8 cellular contexts compared by ENCODE assay signal in genomic region chr12:57173089-57173488, GRCh38. TPM values are rescaled to one million over a fixed set of nuclear protein-coding genes. Genes with fewer than 3 reads are reported as not detected.
DNase-seq lines count a peak whose midpoint lies in the region; ATAC-seq and TF ChIP-seq lines count a peak whose summit lies in the region.

No MANE protein-coding gene starts in this region.

- no peak overlapping the region for H3K4me3 Mint-ChIP-seq in CD4-positive, alpha-beta T cell
- no peak overlapping the region for H3K4me3 Mint-ChIP-seq in activated T-helper 1 cell treated with anti-CD3 and anti-CD28 coated beads, Interleukin-12 subunit alpha, Interleukin-12 subunit beta, Interleukin-2, Interleukin-4 antibody, amounts not matched to agents 30 ng/mL and 10 ng/mL and 1 ng/mL, durations not matched to agents 14 hours and 24 hours and 36 hours

- peaks cover 12 to 70% (median 34%) of the 10 kb centered on the region in 4 donors for H3K36me3 ChIP-seq in upper lobe of left lung

- no peaks in the 10 kb centered on the region for H3K9me3 Mint-ChIP-seq in CD4-positive, alpha-beta T cell
- H3K9me3 Mint-ChIP-seq in activated T-helper 1 cell treated with anti-CD3 and anti-CD28 coated beads, Interleukin-12 subunit alpha, Interleukin-12 subunit beta, Interleukin-2, Interleukin-4 antibody, amounts not matched to agents 30 ng/mL and 10 ng/mL and 1 ng/mL, durations not matched to agents 14 hours and 24 hours and 36 hours = no peaks in the 10 kb centered on the region

- no peaks in the 10 kb centered on the region for H3K4me1 ChIP-seq in upper lobe of left lung

- DNase-seq in CD4-positive, alpha-beta T cell = peak in 2 of 10 experiments; percentile 9 to 15
- DNase-seq in HT-29 (ENCODE audit: low spot score) (peak; percentile 42), iPS DF 4.7 (ENCODE audit: extremely low read depth, low spot score) (peak; percentile 36), upper lobe of left lung (no peak), hippocampal formation (lab: John Stamatoyannopoulos, UW) (no peak), NCI-H1436 treated with DMSO at 0.1 percent for 48 hours (lab: John Stamatoyannopoulos, UW) (no peak)
- DNase-seq in activated T-helper 1 cell treated with anti-CD3 and anti-CD28 coated beads, Interleukin-12 subunit alpha, Interleukin-12 subunit beta, Interleukin-2, Interleukin-4 antibody, amounts not matched to agents 30 ng/mL and 10 ng/mL and 1 ng/mL, durations not matched to agents 14 hours and 24 hours and 36 hours (ENCODE audit: low spot score) = no peak

- H3K27ac ChIP-seq in CD4-positive, alpha-beta T cell (ENCODE audit: low read depth, low read length) = no peak overlapping the region
- no peak overlapping the region for H3K27ac ChIP-seq in upper lobe of left lung

- no peak for ATAC-seq in CD4-positive, alpha-beta T cell (ENCODE audit: poor library complexity)
- ATAC-seq in upper lobe of left lung (ENCODE audit: low FRiP score in 2 of 2) = peak in 1 of 2 donors; percentile 23
- no peak for ATAC-seq in HG03097 (IDR thresholded peaks at IDR 0.05; ENCODE audit: low FRiP score, unreplicated experiment)

- 66 to 84% methylated on average over 5 to 11 of the region's 11 CpGs for whole genome bisulfite sequencing in upper lobe of left lung, 2 donors

- no peaks in the 10 kb centered on the region for H3K36me3 Mint-ChIP-seq in CD4-positive, alpha-beta T cell (ENCODE audit: low read depth)
- no peaks in the 10 kb centered on the region for H3K36me3 Mint-ChIP-seq in activated T-helper 1 cell treated with anti-CD3 and anti-CD28 coated beads, Interleukin-12 subunit alpha, Interleukin-12 subunit beta, Interleukin-2, Interleukin-4 antibody, amounts not matched to agents 30 ng/mL and 10 ng/mL and 1 ng/mL, durations not matched to agents 14 hours and 24 hours and 36 hours (ENCODE audit: low read depth)

- peak; percentile 54 for TF ChIP-seq CTCF in CD4-positive, alpha-beta T cell (IDR thresholded peaks at IDR 0.05)
- peak; percentile 25 to 58 (median 46) for TF ChIP-seq CTCF in upper lobe of left lung (IDR thresholded peaks at IDR 0.05)

- no peaks in the 10 kb centered on the region for H3K27me3 Mint-ChIP-seq in CD4-positive, alpha-beta T cell
- peaks cover 6% of the 10 kb centered on the region for H3K27me3 Mint-ChIP-seq in activated T-helper 1 cell treated with anti-CD3 and anti-CD28 coated beads, Interleukin-12 subunit alpha, Interleukin-12 subunit beta, Interleukin-2, Interleukin-4 antibody, amounts not matched to agents 30 ng/mL and 10 ng/mL and 1 ng/mL, durations not matched to agents 14 hours and 24 hours and 36 hours (ENCODE audit: insufficient read depth)

- no peak for TF ChIP-seq POLR2A in upper lobe of left lung (IDR thresholded peaks at IDR 0.05)

- H3K9me3 ChIP-seq in CD4-positive, alpha-beta T cell (ENCODE audit: control insufficient read depth, low read length) = no peaks in the 10 kb centered on the region
- no peaks in the 10 kb centered on the region for H3K9me3 ChIP-seq in upper lobe of left lung

- no peaks in the 10 kb centered on the region for H3K27me3 ChIP-seq in CD4-positive, alpha-beta T cell (ENCODE audit: control insufficient read depth, insufficient read depth, low read length)
- no peaks in the 10 kb centered on the region for H3K27me3 ChIP-seq in upper lobe of left lung

- TF ChIP-seq EP300 in upper lobe of left lung (IDR thresholded peaks at IDR 0.05) = no peak

- no peaks in the 10 kb centered on the region for H3K4me1 Mint-ChIP-seq in CD4-positive, alpha-beta T cell (ENCODE audit: low read depth)
- no peaks in the 10 kb centered on the region for H3K4me1 Mint-ChIP-seq in activated T-helper 1 cell treated with anti-CD3 and anti-CD28 coated beads, Interleukin-12 subunit alpha, Interleukin-12 subunit beta, Interleukin-2, Interleukin-4 antibody, amounts not matched to agents 30 ng/mL and 10 ng/mL and 1 ng/mL, durations not matched to agents 14 hours and 24 hours and 36 hours (ENCODE audit: low read depth)

- intact Hi-C loops in CD4-positive, alpha-beta T cell (cut with DNase I, micrococcal nuclease) = loop anchor here (1.0 to 2.0 kb wide), 2 partner anchors 48 to 49 kb away; no protein-coding TSS in a partner anchor
- intact Hi-C loops in activated T-helper 1 cell treated with anti-CD3 and anti-CD28 coated beads, Interleukin-12 subunit alpha, Interleukin-12 subunit beta, Interleukin-2, Interleukin-4 antibody, amounts not matched to agents 30 ng/mL and 10 ng/mL and 1 ng/mL, durations not matched to agents 14 hours and 24 hours and 36 hours (cut with micrococcal nuclease) = loop anchor here (2.0 kb wide), 1 partner anchor 48 kb away; no protein-coding TSS in a partner anchor

- no peak overlapping the region for H3K4me3 ChIP-seq in upper lobe of left lung

- POLR2A ChIA-PET in CD4-positive, alpha-beta T cell (lab: Charles Lee) = no interaction called here

- CTCF ChIA-PET in CD4-positive, alpha-beta T cell (lab: Charles Lee) = interaction anchor here (1.0 to 2.0 kb wide), 4 partner anchors 10 to 103 kb away, joined by 4 to 9 read pairs (median 4); no protein-coding TSS in a partner anchor

- H3K27ac Mint-ChIP-seq in CD4-positive, alpha-beta T cell = no peak overlapping the region
- peak overlapping the region; percentile 26 for H3K27ac Mint-ChIP-seq in activated T-helper 1 cell treated with anti-CD3 and anti-CD28 coated beads, Interleukin-12 subunit alpha, Interleukin-12 subunit beta, Interleukin-2, Interleukin-4 antibody, amounts not matched to agents 30 ng/mL and 10 ng/mL and 1 ng/mL, durations not matched to agents 14 hours and 24 hours and 36 hours

RNA-seq across cellular contexts. Expression of gene LRP1-AS, which starts 25.7 kb away (rescaled TPM):
- total RNA-seq in CD4-positive, alpha-beta T cell = not detected
- not detected in 2 replicates for total RNA-seq in HT-29 (2014; rRNA removed; shearing (Covaris generic))
- total RNA-seq in activated T-helper 1 cell treated with anti-CD3 and anti-CD28 coated beads, Interleukin-12 subunit alpha, Interleukin-12 subunit beta, Interleukin-2, Interleukin-4 antibody, amounts not matched to agents 30 ng/mL and 10 ng/mL and 1 ng/mL, durations not matched to agents 14 hours and 24 hours and 36 hours = not detected in 2 replicates
- total RNA-seq in upper lobe of left lung = not detected

RNA-seq across cellular contexts. Expression of gene NXPH4, which starts 43.5 kb away (rescaled TPM):
- total RNA-seq in CD4-positive, alpha-beta T cell = not detected
- total RNA-seq in HT-29 (2014; rRNA removed; shearing (Covaris generic)) = 0.97 and 2.8 TPM in 2 replicates
- 0.36 and 0.49 TPM in 2 replicates for total RNA-seq in activated T-helper 1 cell treated with anti-CD3 and anti-CD28 coated beads, Interleukin-12 subunit alpha, Interleukin-12 subunit beta, Interleukin-2, Interleukin-4 antibody, amounts not matched to agents 30 ng/mL and 10 ng/mL and 1 ng/mL, durations not matched to agents 14 hours and 24 hours and 36 hours
- total RNA-seq in upper lobe of left lung = under 1 TPM in 3 of 6 donors, not detected in 3; 0.20 to 0.94 (median 0.22) TPM

RNA-seq across cellular contexts. Expression of gene LRP1, which starts 44.8 kb away (rescaled TPM):
- total RNA-seq in CD4-positive, alpha-beta T cell = 1 to 10 TPM; 6.6 to 8.5 TPM
- 22.8 and 25.2 TPM in 2 replicates for total RNA-seq in HT-29 (2014; rRNA removed; shearing (Covaris generic))
- 0.26 and 0.73 TPM in 2 replicates for total RNA-seq in activated T-helper 1 cell treated with anti-CD3 and anti-CD28 coated beads, Interleukin-12 subunit alpha, Interleukin-12 subunit beta, Interleukin-2, Interleukin-4 antibody, amounts not matched to agents 30 ng/mL and 10 ng/mL and 1 ng/mL, durations not matched to agents 14 hours and 24 hours and 36 hours
- total RNA-seq in upper lobe of left lung = 100 to 1,000 TPM; 137 to 504 (median 308) TPM

RNA-seq across cellular contexts. Expression of gene SHMT2, which starts 56.4 kb away (rescaled TPM):
- total RNA-seq in CD4-positive, alpha-beta T cell = 10 to 100 TPM; 21.3 to 22.2 TPM
- total RNA-seq in HT-29 (2014; rRNA removed; shearing (Covaris generic)) = 295 and 298 TPM in 2 replicates
- total RNA-seq in activated T-helper 1 cell treated with anti-CD3 and anti-CD28 coated beads, Interleukin-12 subunit alpha, Interleukin-12 subunit beta, Interleukin-2, Interleukin-4 antibody, amounts not matched to agents 30 ng/mL and 10 ng/mL and 1 ng/mL, durations not matched to agents 14 hours and 24 hours and 36 hours = 276 and 280 TPM in 2 replicates
- total RNA-seq in upper lobe of left lung = 10 to 100 TPM; 37.9 to 92.0 (median 52.0) TPM

Comparison
In these comparisons a context has a peak if more than half of its experiments do, and no peak if none do; other contexts are left out.
1. DNase-seq: peak in HT-29 (single experiment) and iPS DF 4.7 (single experiment); none in activated T-helper 1 cell treated with anti-CD3 and anti-CD28 coated beads, Interleukin-12 subunit alpha, Interleukin-12 subunit beta, Interleukin-2, Interleukin-4 antibody, amounts not matched to agents 30 ng/mL and 10 ng/mL and 1 ng/mL, durations not matched to agents 14 hours and 24 hours and 36 hours (single experiment), upper lobe of left lung (0 of 2), hippocampal formation (0 of 2) and NCI-H1436 treated with DMSO at 0.1 percent for 48 hours (single experiment).